8 cellular contexts compared by ENCODE assay signal in the genomic region with DNA sequence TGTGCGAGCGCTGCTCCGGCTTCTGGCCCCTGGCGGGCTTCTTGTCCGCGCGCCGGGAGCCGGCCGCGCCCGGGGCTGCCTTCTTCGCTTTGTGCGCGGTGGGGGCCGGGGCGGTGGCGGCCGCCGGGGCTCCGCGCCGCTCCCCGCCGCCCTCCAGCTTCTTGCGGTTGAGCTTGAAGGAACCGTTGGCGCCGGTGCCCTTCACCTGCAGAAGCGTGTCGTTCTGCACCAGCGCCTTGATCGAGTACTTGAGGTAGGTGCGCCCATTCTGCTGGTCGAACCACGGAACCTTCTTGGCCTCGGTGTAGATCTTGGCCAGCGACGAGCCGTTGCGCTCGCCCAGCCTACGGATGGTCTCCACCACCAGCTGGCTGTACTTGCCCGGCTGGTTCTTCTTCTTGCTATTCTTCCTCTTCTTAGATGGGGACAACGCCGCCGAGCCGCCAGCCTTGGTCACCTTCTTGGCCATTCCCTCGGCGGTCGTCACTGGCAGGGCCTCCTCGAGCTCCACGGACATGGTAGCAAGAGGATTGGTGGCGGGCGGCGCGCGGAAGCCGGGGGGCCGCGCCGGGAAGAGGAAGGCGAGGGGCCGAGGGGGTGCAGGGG. TPM values are rescaled to one million over a fixed set of nuclear protein-coding genes. Genes with fewer than 3 reads are reported as not detected.
A peak's percentile ranks its signal among the peaks of the same experiment; 100 is the strongest.
DNase-seq lines count a peak whose midpoint lies in the region; ATAC-seq and TF ChIP-seq lines count a peak whose summit lies in the region.

No MANE protein-coding gene starts in this region.

- H3K27me3 ChIP-seq in SJCRH30 = no peaks in the 10 kb centered on the region
- no peaks in the 10 kb centered on the region for H3K27me3 ChIP-seq in kidney epithelial cell (ENCODE audit: control insufficient read depth, insufficient read depth, low read length)

- peak overlapping the region; percentile 65 for H3K27ac ChIP-seq in SJCRH30

- 0 out of 2 replicates have a peak, but pooled peaks cover 3% of the 10 kb centered on the region for H3K4me1 ChIP-seq in SJCRH30

- DNase-seq in AG04449 (ENCODE audit: low read depth, low spot score) (no peak), SJCRH30 (peak; percentile 34 to 38), MCF 10A (ENCODE audit: unreplicated experiment) (peak; percentile 29), kidney epithelial cell (ENCODE audit: low read depth) (no peak), KG1 (lab: John Stamatoyannopoulos, UW) (no peak), NCI-H524 treated with DMSO at 0.1 percent for 48 hours (lab: John Stamatoyannopoulos, UW) (no peak)
- DNase-seq in stimulated activated CD4-positive, alpha-beta T cell treated with anti-CD3 and anti-CD28 coated beads, Interleukin-15, amount 100 ng/mL, for 24 hours = peak; percentile 56

- peaks cover 13% of the 10 kb centered on the region for H3K4me1 Mint-ChIP-seq in MCF 10A (ENCODE audit: insufficient read depth, unreplicated experiment)

- H3K36me3 Mint-ChIP-seq in MCF 10A (ENCODE audit: insufficient read depth, unreplicated experiment) = peaks cover 11% of the 10 kb centered on the region

- POLR2A ChIA-PET in AG04449 (lab: Yijun Ruan, JAX) = interaction anchor here (0.8 to 2.4 kb wide), 16 partner anchors 9 to 436 kb away, joined by 3 to 22 read pairs (median 4); partner anchors contain the start of genes EFCAB12, HMCES, IFT122 and MBD4
- POLR2A ChIA-PET in MCF 10A (lab: Yijun Ruan, JAX) = interaction anchor here (0.6 to 5.2 kb wide), 28 partner anchors 11 to 796 kb away, joined by 3 to 56 read pairs (median 6); partner anchors contain the start of genes ACAD9, CNBP, COPG1 and HMCES

- intact Hi-C loops in MCF 10A (cut with micrococcal nuclease) = loop anchor here (2.0 to 5.0 kb wide), 3 partner anchors 37 to 263 kb away; partner anchors contain the start of genes HMCES and MBD4

- BruUV-seq in MCF 10A (replicated peaks; lab: Mats Ljungman, UMichigan) = TSS peak; percentile 81

- peak; percentile 2 for ATAC-seq in GM19023 (IDR thresholded peaks at IDR 0.05; ENCODE audit: unreplicated experiment)

- H3K4me3 Mint-ChIP-seq in MCF 10A (ENCODE audit: unreplicated experiment) = peak overlapping the region; percentile 81

- peak overlapping the region; percentile 87 for H3K27ac Mint-ChIP-seq in MCF 10A (ENCODE audit: low read depth, unreplicated experiment)

- H3K9me3 ChIP-seq in SJCRH30 (replicated peaks) = no peaks in the 10 kb centered on the region

- H3K9me3 Mint-ChIP-seq in MCF 10A (ENCODE audit: unreplicated experiment) = no peaks in the 10 kb centered on the region

- H3K27me3 Mint-ChIP-seq in MCF 10A (ENCODE audit: insufficient read depth, unreplicated experiment) = no peaks in the 10 kb centered on the region

- H3K36me3 ChIP-seq in SJCRH30 (no peaks in the 10 kb centered on the region), kidney epithelial cell (ENCODE audit: control insufficient read depth, insufficient read depth, low read length) (no peaks in the 10 kb centered on the region)

- CTCF ChIA-PET in AG04449 (lab: Yijun Ruan, JAX) = interaction anchor here (0.6 to 2.7 kb wide), 21 partner anchors 8 to 345 kb away, joined by 3 to 29 read pairs (median 4); partner anchors contain the start of gene COPG1
- CTCF ChIA-PET in MCF 10A (lab: Yijun Ruan, JAX) = interaction anchor here (0.7 to 2.0 kb wide), 16 partner anchors 10 to 547 kb away, joined by 3 to 10 read pairs (median 4); partner anchors contain the start of gene HMCES

- TF ChIP-seq CTCF in AG04449 (IDR thresholded peaks at IDR 0.05; ENCODE audit: insufficient read depth, low read length, missing control alignments) = no peak
- no peak for TF ChIP-seq CTCF in MCF 10A (IDR thresholded peaks at IDR 0.05; ENCODE audit: unreplicated experiment)
- no peak for TF ChIP-seq CTCF in kidney epithelial cell (IDR thresholded peaks at IDR 0.05; ENCODE audit: insufficient read depth, low read length, poor library complexity, severe bottlenecking)

- H3K4me3 ChIP-seq in AG04449 (ENCODE audit: low read depth, low read length) (peak overlapping the region; percentile 86), SJCRH30 (peak overlapping the region; percentile 75), kidney epithelial cell (ENCODE audit: low read depth, low read length) (peak overlapping the region; percentile 93)

RNA-seq across cellular contexts. Expression of gene HMCES, which starts 36.8 kb away (rescaled TPM):
- total RNA-seq in SJCRH30 (2014; rRNA removed; shearing (Covaris generic)) = 29.1 and 30.7 TPM in 2 replicates
- 29.4 and 42.8 TPM in 2 replicates for total RNA-seq in MCF 10A (2022)
- total RNA-seq in kidney epithelial cell = 30.1 and 31.4 TPM in 2 replicates

Comparison
In these comparisons a context has a peak if more than half of its experiments do, and no peak if none do; other contexts are left out.
1. DNase-seq: peak in SJCRH30 (2 of 2), MCF 10A (single experiment) and stimulated activated CD4-positive, alpha-beta T cell treated with anti-CD3 and anti-CD28 coated beads, Interleukin-15, amount 100 ng/mL, for 24 hours (single experiment); none in AG04449 (single experiment), kidney epithelial cell (single experiment), KG1 (single experiment) and NCI-H524 treated with DMSO at 0.1 percent for 48 hours (single experiment).
2. Peak in every context shown above with its lines, with median percentiles within 50 percentile points of each other: H3K4me3 ChIP-seq.